In the genomic region with DNA sequence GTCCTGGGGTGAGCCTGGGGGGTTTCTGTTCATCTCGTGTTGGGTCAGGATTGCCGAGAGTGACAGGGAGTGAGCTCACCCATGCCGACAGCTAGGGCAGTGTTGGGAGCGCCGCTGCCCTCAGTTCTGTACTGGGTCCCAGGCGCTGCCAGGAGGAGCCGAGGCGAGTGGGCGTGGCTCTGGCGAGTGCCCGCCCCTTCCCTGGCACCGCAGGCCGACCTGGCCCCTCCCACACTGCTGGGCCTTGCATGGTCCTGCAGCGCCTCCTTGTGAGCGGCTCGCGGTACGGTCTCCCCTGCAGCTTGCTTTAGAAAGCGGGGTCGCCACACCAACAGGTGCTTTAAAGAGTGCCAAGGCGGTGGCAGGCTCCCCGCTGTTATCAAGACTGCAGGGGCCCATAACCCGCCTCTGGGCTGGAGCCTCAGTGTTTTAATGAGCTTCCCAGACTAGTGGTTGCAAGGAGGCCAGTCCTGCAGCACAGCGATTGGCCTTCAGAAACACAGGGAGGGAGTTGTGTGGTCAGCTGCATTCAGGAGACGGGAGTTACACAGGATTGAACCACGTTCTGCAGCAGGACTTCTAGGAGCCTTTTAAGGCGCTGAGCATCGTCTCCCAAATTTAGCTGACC, we compare ENCODE assay signal across 8 cellular contexts.
DNase-seq lines count a peak whose midpoint lies in the region; ATAC-seq and TF ChIP-seq lines count a peak whose summit lies in the region.
"Not testable (repeated sequence)": the region's sequence is repeated elsewhere in the genome, so short reads cannot be mapped to it uniquely, and the experiment has no call there.

No MANE protein-coding gene starts in this region.

- H3K36me3 ChIP-seq in BE2C, result not testable (repeated sequence)

- not testable (repeated sequence) for H3K9me3 ChIP-seq in BE2C

- DNase-seq in BE2C (peak; percentile 97), NCI-H446 treated with DMSO at 0.1 percent for 48 hours (lab: John Stamatoyannopoulos, UW) (peak; percentile 39), kidney glomerular epithelial cell (lab: John Stamatoyannopoulos, UW) (peak; percentile 84)
- DNase-seq in activated CD4-positive, alpha-beta T cell treated with anti-CD3 and anti-CD28 coated beads for 24 hours (ENCODE audit: low read depth in 2 of 2), result peak; percentile 85 to 87
- peak; percentile 86 for DNase-seq in central memory CD4-positive, alpha-beta T cell
- peak; percentile 80 to 89 (median 86) for DNase-seq in stimulated activated CD4-positive, alpha-beta T cell treated with anti-CD3 and anti-CD28 coated beads, Interleukin-1b, Interleukin-23, amount 100 ng/mL, for 24 hours (ENCODE audit: low read depth in 4 of 4, low spot score in 1 of 4)

- peaks cover 33% of the 10 kb centered on the region for H3K4me1 ChIP-seq in BE2C

- TF ChIP-seq CTCF in BE2C (IDR thresholded peaks at IDR 0.05; ENCODE audit: low read depth, low read length), result peak; percentile 82

- H3K4me3 ChIP-seq in BE2C (ENCODE audit: low read depth, low read length), result peak overlapping the region; percentile 26

- peak; percentile 88 for ATAC-seq in GM19372 (IDR thresholded peaks at IDR 0.05; ENCODE audit: low read depth, unreplicated experiment)
- ATAC-seq in HG03439 (IDR thresholded peaks at IDR 0.05; ENCODE audit: unreplicated experiment), result peak; percentile 73

- H3K27me3 ChIP-seq in BE2C, result not testable (repeated sequence)

Comparison
In these comparisons a context has a peak if more than half of its experiments do, and no peak if none do; other contexts are left out.
1. Peak in every context shown above with its lines: DNase-seq, ATAC-seq and H3K4me3 ChIP-seq.
2. DNase-seq: peak in every context shown above with its lines; median percentile 97 in BE2C; 86 in activated CD4-positive, alpha-beta T cell treated with anti-CD3 and anti-CD28 coated beads for 24 hours; 86 in central memory CD4-positive, alpha-beta T cell; 86 in stimulated activated CD4-positive, alpha-beta T cell treated with anti-CD3 and anti-CD28 coated beads, Interleukin-1b, Interleukin-23, amount 100 ng/mL, for 24 hours; 84 in kidney glomerular epithelial cell; 39 in NCI-H446 treated with DMSO at 0.1 percent for 48 hours.